ENCODE assay signal across 20 cellular contexts in genomic region chr14:25038044-25038668, GRCh38. TPM values are rescaled to one million over a fixed set of nuclear protein-coding genes. Genes with fewer than 3 reads are reported as not detected.
"Had no signal": no experiment of that assay in that cellular context is flagged by ENCODE, and none has a peak within 500 bp of the region (broad histone marks: within the 10 kb centered on the region; RNA-seq: fewer than 3 reads in every experiment).

No MANE protein-coding gene starts in this region.

- H3K36me3 Mint-ChIP-seq: naive thymus-derived CD4-positive, alpha-beta T cell had no signal

- H3K27me3 ChIP-seq: dorsolateral prefrontal cortex, gastrocnemius medialis, suprapubic skin, transverse colon had no signal

- H3K4me3 Mint-ChIP-seq: memory B cell; naive thymus-derived CD4-positive, alpha-beta T cell; nephron; stimulated activated naive B cell treated with anti-CD40 and anti-IgM and Interleukin-4, amounts not matched to agents 10 μg/mL and 1 μg/mL and 100 μg/mL, for 72 hours; stimulated activated naive CD8-positive, alpha-beta T cell treated with anti-CD3 and anti-CD28 coated beads, Interleukin-15, amount 100 ng/mL, for 72 hours had no signal

- H3K4me3 ChIP-seq: dorsolateral prefrontal cortex, gastrocnemius medialis, lung, psoas muscle, skin epidermis, suprapubic skin, transverse colon had no signal

- FAIRE-seq: keratinocyte had no signal

- H3K4me1 ChIP-seq: gastrocnemius medialis, psoas muscle had no signal

- H3K4me1 Mint-ChIP-seq: memory B cell; naive thymus-derived CD4-positive, alpha-beta T cell; stimulated activated naive B cell treated with anti-CD40 and anti-IgM and Interleukin-4, amounts not matched to agents 10 μg/mL and 1 μg/mL and 100 μg/mL, for 72 hours; stimulated activated naive CD8-positive, alpha-beta T cell treated with anti-CD3 and anti-CD28 coated beads, Interleukin-15, amount 100 ng/mL, for 72 hours had no signal

- H3K9me3 ChIP-seq: gastrocnemius medialis, psoas muscle, suprapubic skin, transverse colon had no signal

- DNase-seq: dorsolateral prefrontal cortex; effector CD4-positive, alpha-beta T cell; gastrocnemius medialis; head of caudate nucleus; naive thymus-derived CD4-positive, alpha-beta T cell; nucleus accumbens; posterior cingulate gyrus; psoas muscle; right cardiac atrium; stimulated activated CD4-positive, alpha-beta T cell treated with anti-CD3 and anti-CD28 coated beads, Interleukin-15, amount 100 ng/mL, for 24 hours; stimulated activated CD4-positive, alpha-beta T cell treated with anti-CD3 and anti-CD28 coated beads, Interleukin-2, amount 100 ng/mL, for 48 hours; stimulated activated naive B cell treated with anti-CD40 and anti-IgM and Interleukin-4, amounts not matched to agents 10 μg/mL and 1 μg/mL and 100 μg/mL, for 72 hours; stimulated activated naive CD8-positive, alpha-beta T cell treated with anti-CD3 and anti-CD28 coated beads, Interleukin-15, amount 100 ng/mL, for 72 hours; transverse colon had no signal

- H3K27ac ChIP-seq: gastrocnemius medialis, psoas muscle, suprapubic skin had no signal

- H3K9me3 Mint-ChIP-seq: nephron had no signal

- H3K36me3 ChIP-seq: gastrocnemius medialis, suprapubic skin, transverse colon had no signal

- H3K27ac Mint-ChIP-seq: memory B cell; naive thymus-derived CD4-positive, alpha-beta T cell; stimulated activated naive B cell treated with anti-CD40 and anti-IgM and Interleukin-4, amounts not matched to agents 10 μg/mL and 1 μg/mL and 100 μg/mL, for 72 hours; stimulated activated naive CD8-positive, alpha-beta T cell treated with anti-CD3 and anti-CD28 coated beads, Interleukin-15, amount 100 ng/mL, for 72 hours had no signal

- ATAC-seq: gastrocnemius medialis; naive thymus-derived CD4-positive, alpha-beta T cell; psoas muscle; right cardiac atrium; stimulated activated naive B cell treated with anti-CD40 and anti-IgM and Interleukin-4, amounts not matched to agents 10 μg/mL and 1 μg/mL and 100 μg/mL, for 72 hours; stimulated activated naive CD8-positive, alpha-beta T cell treated with anti-CD3 and anti-CD28 coated beads, Interleukin-15, amount 100 ng/mL, for 72 hours had no signal

RNA-seq across cellular contexts. Expression of gene STXBP6, which starts 11.8 kb away (rescaled TPM):
- total RNA-seq: naive thymus-derived CD4-positive, alpha-beta T cell had no signal
- polyA plus RNA-seq: naive thymus-derived CD4-positive, alpha-beta T cell had no signal
